In the genomic region with DNA sequence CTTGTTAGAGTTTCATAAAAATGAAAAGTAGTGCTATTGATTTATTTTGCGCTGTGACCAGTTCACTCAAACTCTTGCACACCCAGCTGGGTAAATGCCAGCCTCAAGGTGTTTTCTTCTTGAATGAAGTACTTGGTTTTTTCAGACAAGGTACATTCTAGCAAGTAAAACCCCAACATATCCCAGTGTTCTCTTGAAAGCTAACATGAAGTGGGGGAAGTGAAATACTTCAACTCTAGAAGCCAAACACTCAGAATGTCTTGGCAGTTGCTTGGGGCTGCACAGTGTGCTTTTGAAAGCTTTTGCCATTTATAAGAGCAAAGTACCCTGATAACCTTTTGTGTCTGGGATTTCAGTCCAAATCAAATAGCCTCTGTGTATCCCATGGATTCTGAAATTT, we compare ENCODE assay signal across 20 cellular contexts. TPM values are rescaled to one million over a fixed set of nuclear protein-coding genes. Genes with fewer than 3 reads are reported as not detected.
DNase-seq lines count a peak whose midpoint lies in the region; ATAC-seq, FAIRE-seq and TF ChIP-seq lines count a peak whose summit lies in the region.
"Had no signal": no experiment of that assay in that cellular context is flagged by ENCODE, and none has a peak within 500 bp of the region (broad histone marks: within the 10 kb centered on the region; RNA-seq: fewer than 3 reads in every experiment).

No MANE protein-coding gene starts in this region.

- POLR2A ChIA-PET in HepG2 (lab: Yijun Ruan, JAX), result interaction anchor here (1.1 kb wide), 1 partner anchor 169 kb away, joined by 3 read pairs; the partner anchor contains the start of gene RPL31

- intact Hi-C loops in HepG2 (cut with micrococcal nuclease; ENCODE audit: unreplicated experiment), result no loop called here
- intact Hi-C loops in left lung (cut with DNase I), result no loop called here

- peaks cover 0 to 3% (median 0%) of the 10 kb centered on the region in 4 donors for H3K9me3 ChIP-seq in liver (ENCODE audit: control insufficient read depth in 4 of 4, low read length in 3 of 4)
- H3K9me3 ChIP-seq in HepG2 (ENCODE audit: low read length), result no peaks in the 10 kb centered on the region
- H3K9me3 ChIP-seq in left lung, result no peaks in the 10 kb centered on the region
- no peaks in the 10 kb centered on the region for H3K9me3 ChIP-seq in skeletal muscle tissue (ENCODE audit: control insufficient read depth in 3 of 3, low read length in 3 of 3)
- no peaks in the 10 kb centered on the region for H3K9me3 ChIP-seq in BE2C

- no peak for ATAC-seq in HepG2
- ATAC-seq in left lung, result peak; percentile 92
- no peak for ATAC-seq in GM18505 (IDR thresholded peaks at IDR 0.05; ENCODE audit: unreplicated experiment)
- ATAC-seq in GM19395 (IDR thresholded peaks at IDR 0.05; ENCODE audit: unreplicated experiment), result no peak

- no peaks in the 10 kb centered on the region for H3K27me3 ChIP-seq in liver (ENCODE audit: control insufficient read depth in 4 of 4, insufficient read depth in 4 of 4, low read length in 3 of 4)
- H3K27me3 ChIP-seq in HepG2 (ENCODE audit: control insufficient read depth in 1 of 2, insufficient read depth in 2 of 2, low read length in 2 of 2), result no peaks in the 10 kb centered on the region
- H3K27me3 ChIP-seq in left lung, result no peaks in the 10 kb centered on the region
- H3K27me3 ChIP-seq in skeletal muscle tissue (ENCODE audit: control insufficient read depth in 3 of 3, insufficient read depth in 3 of 3, low read length in 3 of 3), result no peaks in the 10 kb centered on the region
- no peaks in the 10 kb centered on the region for H3K27me3 ChIP-seq in BE2C

- H3K4me2 ChIP-seq in HepG2 (ENCODE audit: low read depth, low read length), result no peak overlapping the region
- H3K4me2 ChIP-seq: A549 had no signal

- TF ChIP-seq CTCF in liver (IDR thresholded peaks at IDR 0.05; ENCODE audit: low read depth, low read length, missing input control) (no peak), HepG2 (CRISPR knock-in tag; IDR thresholded peaks at IDR 0.05) (no peak), left lung (IDR thresholded peaks at IDR 0.05) (no peak), BE2C (IDR thresholded peaks at IDR 0.05; ENCODE audit: low read depth, low read length) (no peak)

- CTCF ChIA-PET in HepG2 (lab: Yijun Ruan, JAX; ENCODE audit: low intra/inter-chr PET ratio, low total read pairs), result no interaction called here

- TF ChIP-seq RAD21 in liver (IDR thresholded peaks at IDR 0.05) (no peak), HepG2 (CRISPR knock-in tag; IDR thresholded peaks at IDR 0.05) (no peak)

- H3K4me3 ChIP-seq in liver (ENCODE audit: low read depth in 1 of 3, low read length in 3 of 3) (no peak overlapping the region), HepG2 (replicated peaks in 1 of 3; ENCODE audit: insufficient read depth in 1 of 3, low read depth in 2 of 3, low read length in 3 of 3) (no peak overlapping the region), left lung (no peak overlapping the region), skeletal muscle tissue (ENCODE audit: low read length in 3 of 3) (no peak overlapping the region), BE2C (ENCODE audit: low read depth, low read length) (no peak overlapping the region)
- H3K4me3 ChIP-seq: A549 had no signal

- no peak for DNase-seq in HepG2 (ENCODE audit: low spot score)
- no peak for DNase-seq in left lung
- DNase-seq in activated CD4-positive, alpha-beta T cell treated with anti-CD3 and anti-CD28 coated beads, Interleukin-2, amount 50 U/mL, for 48 hours, result no peak
- DNase-seq in BE2C, result no peak
- DNase-seq: COR-L47, DMS153, HCEC 1CT, NCI-H146, NCI-H2081 treated with DMSO at 0.1 percent for 48 hours, NCI-H345, NCI-H526 treated with DMSO at 0.1 percent for 48 hours, OCI-M1, RPMI8226 had no signal

- in situ Hi-C loops in HepG2 (cut with HindIII; ENCODE audit: extremely low pct_ligation_motif_present, low pct_unique_long_range_greater_than_20kb), result no loop called here

- TF ChIP-seq EP300 in HepG2 (IDR thresholded peaks at IDR 0.05; ENCODE audit: low read depth in 2 of 2, low read length in 2 of 2) (no peak), HepG2 (CRISPR knock-in tag; IDR thresholded peaks at IDR 0.05; ENCODE audit: borderline replicate concordance) (no peak)

- H3K36me3 ChIP-seq in liver (ENCODE audit: control insufficient read depth in 4 of 4, insufficient read depth in 3 of 4, low read depth in 1 of 4, low read length in 3 of 4) (no peaks in the 10 kb centered on the region), HepG2 (replicated peaks in 1 of 2; ENCODE audit: control insufficient read depth in 1 of 2, insufficient read depth in 2 of 2, low read length in 2 of 2) (peaks cover 7 to 33% of the 10 kb centered on the region in 2 experiments), left lung (no peaks in the 10 kb centered on the region), skeletal muscle tissue (ENCODE audit: control insufficient read depth in 3 of 3, insufficient read depth in 3 of 3, low read length in 3 of 3) (no peaks in the 10 kb centered on the region), BE2C (no peaks in the 10 kb centered on the region)

- H3K4me1 ChIP-seq in liver (ENCODE audit: control insufficient read depth in 4 of 4, insufficient read depth in 4 of 4, low read length in 3 of 4) (peaks cover 0 to 30% (median 25%) of the 10 kb centered on the region in 4 donors), HepG2 (ENCODE audit: insufficient read depth, low read length) (peaks cover 13% of the 10 kb centered on the region; the same call in 1 of the 2 replicates), left lung (peaks cover 11 to 14% of the 10 kb centered on the region in 2 donors), skeletal muscle tissue (ENCODE audit: control insufficient read depth in 3 of 3, insufficient read depth in 3 of 3, low read length in 3 of 3) (peaks cover 13 to 25% (median 22%) of the 10 kb centered on the region in 3 donors), BE2C (no peaks in the 10 kb centered on the region)

- H4K20me1 ChIP-seq in HepG2 (ENCODE audit: insufficient read depth, low read length), result peaks cover 28% of the 10 kb centered on the region

- H3K27ac ChIP-seq in liver (ENCODE audit: low read depth in 1 of 2, low read length in 2 of 2) (peak overlapping the region; percentile 65 to 80), HepG2 (ENCODE audit: extremely low read length, insufficient read depth, low read length) (no peak overlapping the region), left lung (no peak overlapping the region), skeletal muscle tissue (ENCODE audit: low read depth, low read length) (peak overlapping the region; percentile 5)
- H3K27ac ChIP-seq: A549 had no signal

- no peak for FAIRE-seq in HepG2 (lab: Jason Lieb, UNC)
- FAIRE-seq: A549, GM19239 had no signal

- H2AFZ ChIP-seq in HepG2 (ENCODE audit: low read length), result no peak overlapping the region

- WGBS in liver, result 41% methylated on average over 1 of the region's 1 CpG
- WGBS in HepG2 (ENCODE audit: low lambda C conversion rate), result 100% methylated on average over 1 of the region's 1 CpG

- peaks cover 88% of the 10 kb centered on the region for H3K79me2 ChIP-seq in HepG2 (ENCODE audit: insufficient read depth, low read length)

- H3K9ac ChIP-seq in liver (ENCODE audit: low read depth in 1 of 2, low read length in 2 of 2), result no peak overlapping the region
- no peak overlapping the region for H3K9ac ChIP-seq in HepG2 (ENCODE audit: insufficient read depth, low read depth, low read length)
- H3K9ac ChIP-seq in skeletal muscle tissue (ENCODE audit: low read depth in 1 of 3, low read length in 3 of 3), result no peak overlapping the region

- BruUV-seq in HepG2 (replicated peaks; lab: Mats Ljungman, UMichigan), result no TSS peak

- no peak for TF ChIP-seq POLR2A in HepG2 (IDR thresholded peaks at IDR 0.05; ENCODE audit: insufficient read depth in 1 of 2, low read depth in 2 of 2, low read length in 2 of 2)
- no peak for TF ChIP-seq POLR2A in GM18505 (IDR thresholded peaks at IDR 0.05; ENCODE audit: borderline replicate concordance, extremely low read depth, insufficient read depth, insufficient read length)

TF ChIP-seq in liver, 16 proteins besides CTCF, POLR2A, EP300 and RAD21 (continues in another document):
- TF ChIP-seq EGR1 (IDR thresholded peaks at IDR 0.05; ENCODE audit: low read depth in 2 of 2), result no peak

RNA-seq across cellular contexts. Expression of gene NPAS2, which starts 13.4 kb away (rescaled TPM):
- total RNA-seq in liver (1 to 10 TPM in 1 of 2 donors, under 1 TPM in 1; 0.33 to 8.0 TPM), HepG2 (2016; rRNA removed; fragmentation: Illumina TruSeq; extraction: Trizol) (14.8 and 16.8 TPM in 2 replicates), left lung (10 to 100 TPM; 18.8 to 22.7 TPM), skeletal muscle tissue (7.8 TPM)
- polyA plus RNA-seq in liver (10 to 100 TPM in 1 of 2 donors, 1 to 10 TPM in 1; 5.2 to 24.3 TPM), HepG2 (2011; rRNA removed) (37.5 and 48.9 TPM in 2 replicates)
- total RNA-seq in HepG2 (2016; cell fraction: cytosol; rRNA removed; fragmentation: Illumina TruSeq; extraction: Trizol; ENCODE audit: low read depth), result 22.8 and 25.5 TPM in 2 replicates
- total RNA-seq in HepG2 (2016; cell fraction: insoluble cytoplasmic fraction; rRNA removed; fragmentation: Illumina TruSeq; extraction: Trizol), result 15.0 and 18.3 TPM in 2 replicates
- total RNA-seq in HepG2 (2016; cell fraction: membrane; rRNA removed; fragmentation: Illumina TruSeq; extraction: Trizol), result 27.5 and 27.7 TPM in 2 replicates
- total RNA-seq in HepG2 (2016; cell fraction: nucleus; rRNA removed; fragmentation: Illumina TruSeq; extraction: Trizol), result 28.5 and 41.7 TPM in 2 replicates
- 22.7 and 29.0 TPM in 2 replicates for polyA plus RNA-seq in HepG2 (2011; cell fraction: cytosol; rRNA removed)
- polyA plus RNA-seq in HepG2 (2011; cell fraction: nucleus; rRNA removed), result 178 and 216 TPM in 2 replicates
- polyA plus RNA-seq in HepG2 (2012), result 24.2 and 33.9 TPM in 2 replicates
- polyA plus RNA-seq in HepG2 (2016; cell fraction: cytosol; fragmentation: Illumina TruSeq; extraction: Trizol; ENCODE audit: low read depth), result 23.0 and 27.5 TPM in 2 replicates
- polyA plus RNA-seq in HepG2 (2016; cell fraction: insoluble cytoplasmic fraction; fragmentation: Illumina TruSeq; extraction: Trizol; ENCODE audit: low read depth), result 31.5 and 44.8 TPM in 2 replicates
- polyA plus RNA-seq in HepG2 (2016; cell fraction: membrane; fragmentation: Illumina TruSeq; extraction: Trizol; ENCODE audit: low read depth), result 52.0 and 66.4 TPM in 2 replicates
- 112 and 136 TPM in 2 replicates for polyA plus RNA-seq in HepG2 (2016; cell fraction: nucleus; fragmentation: Illumina TruSeq; extraction: Trizol; ENCODE audit: insufficient read depth, low read depth)
- polyA minus RNA-seq in HepG2 (2011; rRNA and poly(A)+ RNA removed; ENCODE audit: low replicate concordance), result 6.3 and 50.0 TPM in 2 replicates
- 39.0 and 60.4 TPM in 2 replicates for polyA minus RNA-seq in HepG2 (2011; cell fraction: cytosol; rRNA and poly(A)+ RNA removed)
- polyA minus RNA-seq in HepG2 (2011; cell fraction: nucleus; rRNA and poly(A)+ RNA removed), result 83.3 and 89.8 TPM in 2 replicates
- polyA plus RNA-seq in BE2C (2012; ENCODE audit: insufficient read depth, insufficient read length, low read depth), result 0.12 TPM
- polyA plus RNA-seq: CD14-positive monocyte had no signal

Comparison
In these comparisons a context has a peak if more than half of its experiments do, and no peak if none do; other contexts are left out.
1. H3K27ac ChIP-seq: peak in liver (2 of 2) and skeletal muscle tissue (single experiment); none in HepG2 (single experiment) and left lung (0 of 2).